Comparison of ENCODE assay signal across 8 cellular contexts in genomic region chr19:10478903-10479384, GRCh38. TPM values are rescaled to one million over a fixed set of nuclear protein-coding genes. Genes with fewer than 3 reads are reported as not detected.
DNase-seq lines count a peak whose midpoint lies in the region; ATAC-seq lines count a peak whose summit lies in the region.

No MANE protein-coding gene starts in this region.

- ATAC-seq in right cardiac atrium (peak; percentile 96 to 97), HG02588 (IDR thresholded peaks at IDR 0.05; ENCODE audit: unreplicated experiment) (no peak)

- intact Hi-C loops in right cardiac atrium (cut with DNase I) = no loop called here

- H3K9me3 Mint-ChIP-seq in T-helper 2 cell treated with Interferon-gamma antibody and Interleukin-4, amounts not matched to agents 5 μg/mL and 100 μg/mL, for 36 hours = no peaks in the 10 kb centered on the region

- H3K4me3 ChIP-seq in right cardiac atrium (ENCODE audit: low read length) = peak overlapping the region; percentile 45
- peak overlapping the region; percentile 5 for H3K4me3 ChIP-seq in urinary bladder (ENCODE audit: low read depth, low read length)

- peak overlapping the region; percentile 70 for H3K4me3 Mint-ChIP-seq in T-helper 2 cell treated with Interferon-gamma antibody and Interleukin-4, amounts not matched to agents 5 μg/mL and 100 μg/mL, for 36 hours

- H3K4me1 Mint-ChIP-seq in T-helper 2 cell treated with Interferon-gamma antibody and Interleukin-4, amounts not matched to agents 5 μg/mL and 100 μg/mL, for 36 hours (ENCODE audit: low read depth) = peaks cover 20% of the 10 kb centered on the region

- no peaks in the 10 kb centered on the region for H3K27me3 ChIP-seq in right cardiac atrium (ENCODE audit: control insufficient read depth, insufficient read depth)

- no peaks in the 10 kb centered on the region for H3K36me3 Mint-ChIP-seq in T-helper 2 cell treated with Interferon-gamma antibody and Interleukin-4, amounts not matched to agents 5 μg/mL and 100 μg/mL, for 36 hours (ENCODE audit: low read depth)

- no peaks in the 10 kb centered on the region for H3K36me3 ChIP-seq in urinary bladder (ENCODE audit: insufficient read depth)

- WGBS in right cardiac atrium = 1% methylated on average over 36 of the region's 36 CpGs
- WGBS in urinary bladder = 1% methylated on average over 36 of the region's 36 CpGs

- no peaks in the 10 kb centered on the region for H3K4me1 ChIP-seq in right cardiac atrium (ENCODE audit: control insufficient read depth, insufficient read depth, low read length)
- H3K4me1 ChIP-seq in urinary bladder (ENCODE audit: insufficient read depth) = no peaks in the 10 kb centered on the region

- no peaks in the 10 kb centered on the region for H3K9me3 ChIP-seq in right cardiac atrium (ENCODE audit: control insufficient read depth, low read length)

- DNase-seq in DMS79 treated with DMSO at 0.1 percent for 48 hours (lab: John Stamatoyannopoulos, UW) = peak; percentile 37
- DNase-seq in MV-4-11 (lab: John Stamatoyannopoulos, UW) = peak; percentile 96
- DNase-seq in T-helper 2 cell treated with Interferon-gamma antibody and Interleukin-4, amounts not matched to agents 5 μg/mL and 100 μg/mL, for 36 hours (ENCODE audit: low spot score) = peak; percentile 88
- DNase-seq in anterior cingulate cortex (lab: John Stamatoyannopoulos, UW) = peak; percentile 48 to 96 (median 90)
- DNase-seq in right cardiac atrium = peak; percentile 93 to 97 (median 96)
- DNase-seq in renal cortical epithelial cell (ENCODE audit: low read depth) = peak; percentile 80

- H3K27ac Mint-ChIP-seq in T-helper 2 cell treated with Interferon-gamma antibody and Interleukin-4, amounts not matched to agents 5 μg/mL and 100 μg/mL, for 36 hours = peak overlapping the region; percentile 88

- H3K27ac ChIP-seq in right cardiac atrium (ENCODE audit: low read length) = no peak overlapping the region
- H3K27ac ChIP-seq in urinary bladder (ENCODE audit: low read depth) = no peak overlapping the region

- H3K27me3 Mint-ChIP-seq in T-helper 2 cell treated with Interferon-gamma antibody and Interleukin-4, amounts not matched to agents 5 μg/mL and 100 μg/mL, for 36 hours (ENCODE audit: low read depth) = no peaks in the 10 kb centered on the region

RNA-seq across cellular contexts. Expression of gene KEAP1, which starts 24.2 kb away (rescaled TPM):
- total RNA-seq in right cardiac atrium (10 to 100 TPM; 48.0 to 74.6 (median 62.8) TPM), renal cortical epithelial cell (64.4 and 75.4 TPM in 2 replicates), urinary bladder (30.4 TPM)
- polyA plus RNA-seq in right cardiac atrium (51.9 TPM), urinary bladder (80.1 TPM)

RNA-seq across cellular contexts. Expression of gene S1PR5, which starts 38.3 kb away (rescaled TPM):
- under 1 TPM in 3 of 4 donors, not detected in 1; 0.15 to 0.31 (median 0.19) TPM for total RNA-seq in right cardiac atrium
- polyA plus RNA-seq in right cardiac atrium = 0.16 TPM
- not detected in 2 replicates for total RNA-seq in renal cortical epithelial cell
- total RNA-seq in urinary bladder = 3.2 TPM
- polyA plus RNA-seq in urinary bladder = 1.8 TPM

RNA-seq across cellular contexts. Expression of gene PDE4A, which starts 58.6 kb away (rescaled TPM):
- total RNA-seq in right cardiac atrium (10 to 100 TPM in 3 of 4 donors, 1 to 10 TPM in 1; 8.4 to 14.2 (median 11.0) TPM), renal cortical epithelial cell (1.0 and 8.7 TPM in 2 replicates), urinary bladder (5.6 TPM)
- polyA plus RNA-seq in right cardiac atrium (5.5 TPM), urinary bladder (18.6 TPM)

Comparison
In these comparisons a context has a peak if more than half of its experiments do, and no peak if none do; other contexts are left out.
1. DNase-seq: peak in every context shown above with its lines; median percentile 96 in MV-4-11; 96 in right cardiac atrium; 90 in anterior cingulate cortex; 88 in T-helper 2 cell treated with Interferon-gamma antibody and Interleukin-4, amounts not matched to agents 5 μg/mL and 100 μg/mL, for 36 hours; 80 in renal cortical epithelial cell; 37 in DMS79 treated with DMSO at 0.1 percent for 48 hours.